7 cellular contexts compared by ENCODE assay signal in the genomic region with DNA sequence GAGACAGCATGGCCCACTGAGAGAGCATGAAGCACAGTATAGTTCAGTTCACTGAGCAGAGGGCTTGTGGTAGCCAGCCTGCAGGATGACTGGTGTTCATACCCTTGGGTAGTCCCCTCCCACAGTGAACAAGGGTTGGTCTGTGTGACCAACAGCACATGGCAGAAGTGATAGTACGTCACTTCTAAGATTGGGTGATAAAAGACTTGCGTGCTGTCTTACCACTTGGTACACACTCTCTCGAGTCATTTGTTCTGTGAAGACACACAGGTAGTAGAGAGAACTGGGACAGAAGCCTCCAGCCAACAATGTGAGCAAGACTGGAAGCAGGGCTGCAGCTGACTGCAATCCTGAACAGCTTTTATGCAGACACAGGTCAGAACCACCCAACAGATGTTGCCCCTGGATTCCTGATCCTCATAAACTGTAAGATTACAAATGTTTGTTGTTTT. TPM values are rescaled to one million over a fixed set of nuclear protein-coding genes. Genes with fewer than 3 reads are reported as not detected.
A peak's percentile ranks its signal among the peaks of the same experiment; 100 is the strongest.
DNase-seq lines count a peak whose midpoint lies in the region; ATAC-seq lines count a peak whose summit lies in the region.

No MANE protein-coding gene starts in this region.

- ATAC-seq in GM19351 (IDR thresholded peaks at IDR 0.05; ENCODE audit: unreplicated experiment): peak; percentile 95
- ATAC-seq in HG03196 (IDR thresholded peaks at IDR 0.05; ENCODE audit: unreplicated experiment): peak; percentile 93
- ATAC-seq in esophagus mucosa: peak; percentile 78

- DNase-seq in activated CD4-positive, alpha-beta T cell treated with anti-CD3 and anti-CD28 coated beads, Interleukin-2, amount 50 U/mL, for 48 hours: peak; percentile 76 to 82
- peak; percentile 33 to 37 for DNase-seq in stimulated activated CD4-positive, alpha-beta T cell treated with anti-CD3 and anti-CD28 coated beads, Interleukin-15, amount 100 ng/mL, for 1 hour (ENCODE audit: low read depth in 1 of 2, low spot score in 1 of 2)
- DNase-seq in dedifferentiated amniotic fluid mesenchymal stem cell (ENCODE audit: extremely low spot score) (no peak), AML-193 (lab: John Stamatoyannopoulos, UW) (no peak)

RNA-seq across cellular contexts. Expression of gene EPC1, which starts 14.6 kb away (rescaled TPM):
- total RNA-seq in esophagus mucosa: 15.0 TPM

Comparison
In these comparisons a context has a peak if more than half of its experiments do, and no peak if none do; other contexts are left out.
1. DNase-seq: peak in activated CD4-positive, alpha-beta T cell treated with anti-CD3 and anti-CD28 coated beads, Interleukin-2, amount 50 U/mL, for 48 hours (2 of 2) and stimulated activated CD4-positive, alpha-beta T cell treated with anti-CD3 and anti-CD28 coated beads, Interleukin-15, amount 100 ng/mL, for 1 hour (2 of 2); none in dedifferentiated amniotic fluid mesenchymal stem cell (single experiment) and AML-193 (0 of 2).
2. Peak in every context shown above with its lines, with median percentiles within 50 percentile points of each other: ATAC-seq.